8 cellular contexts compared by ENCODE assay signal in genomic region chr9:33924978-33925797, GRCh38.
DNase-seq lines count a peak whose midpoint lies in the region; ATAC-seq, FAIRE-seq and TF ChIP-seq lines count a peak whose summit lies in the region.

No MANE protein-coding gene starts in this region.

- peak; percentile 76 for ATAC-seq in sciatic nerve
- ATAC-seq in HG02981 (IDR thresholded peaks at IDR 0.05; ENCODE audit: unreplicated experiment), result no peak
- ATAC-seq in HG03521 (IDR thresholded peaks at IDR 0.05; ENCODE audit: unreplicated experiment), result no peak

- no peaks in the 10 kb centered on the region for H3K9me3 Mint-ChIP-seq in astrocyte (ENCODE audit: unreplicated experiment)

- H3K4me3 ChIP-seq in astrocyte (ENCODE audit: insufficient read depth, low read depth, low read length), result no peak overlapping the region
- H3K4me3 ChIP-seq in hepatocyte, result no peak overlapping the region

- WGBS in hepatocyte (ENCODE audit: low lambda C conversion rate, missing lambda C conversion rate), result 64% methylated on average over 17 of the region's 17 CpGs

- peaks cover 72% of the 10 kb centered on the region for H4K20me1 ChIP-seq in astrocyte (ENCODE audit: insufficient read depth, low read length)
- H4K20me1 ChIP-seq in hepatocyte (ENCODE audit: insufficient read depth, poor library complexity, severe bottlenecking), result no peaks in the 10 kb centered on the region

- no peaks in the 10 kb centered on the region for H3K27me3 Mint-ChIP-seq in astrocyte (ENCODE audit: low read depth, unreplicated experiment)

- no peak for FAIRE-seq in astrocyte (lab: Jason Lieb, UNC)

- DNase-seq in stimulated activated CD4-positive, alpha-beta T cell treated with anti-CD3 and anti-CD28 coated beads, Interleukin-15, amount 100 ng/mL, for 24 hours, result peak; percentile 35
- DNase-seq in stimulated activated CD4-positive, alpha-beta T cell treated with anti-CD3 and anti-CD28 coated beads, Interleukin-12 subunit alpha, Interleukin-12 subunit beta, amount 100 ng/mL, for 4 hours, result no peak
- DNase-seq in NCI-H1694 (lab: John Stamatoyannopoulos, UW), result peak; percentile 58
- no peak for DNase-seq in astrocyte (ENCODE audit: low read depth)
- peak; percentile 68 for DNase-seq in hepatocyte (ENCODE audit: low spot score)
- no peak for DNase-seq in sciatic nerve (ENCODE audit: low spot score)

- peak overlapping the region; percentile 59 for H3K27ac Mint-ChIP-seq in astrocyte (ENCODE audit: unreplicated experiment)

- H3K27ac ChIP-seq in astrocyte (ENCODE audit: low read depth, low read length), result no peak overlapping the region
- H3K27ac ChIP-seq in hepatocyte, result no peak overlapping the region

- H3K4me2 ChIP-seq in astrocyte (ENCODE audit: low read length) (no peak overlapping the region), hepatocyte (no peak overlapping the region)

- H3K9me2 ChIP-seq in hepatocyte (replicated peaks; ENCODE audit: insufficient read depth), result no peaks in the 10 kb centered on the region

- intact Hi-C loops in sciatic nerve (cut with DNase I), result no loop called here

- no peak overlapping the region for H3K4me3 Mint-ChIP-seq in astrocyte (ENCODE audit: unreplicated experiment)

- peaks cover 46% of the 10 kb centered on the region for H3K36me3 ChIP-seq in astrocyte (ENCODE audit: insufficient read depth, low read length)
- H3K36me3 ChIP-seq in hepatocyte (replicated peaks; ENCODE audit: insufficient read depth, low read depth), result no peaks in the 10 kb centered on the region

- H3K36me3 Mint-ChIP-seq in astrocyte (ENCODE audit: low read depth, unreplicated experiment), result peaks cover 13% of the 10 kb centered on the region

- no peak overlapping the region for H3K9ac ChIP-seq in astrocyte (ENCODE audit: low read length)

- H3K9me3 ChIP-seq in astrocyte (ENCODE audit: insufficient read depth, low read depth, low read length), result no peaks in the 10 kb centered on the region
- no peaks in the 10 kb centered on the region for H3K9me3 ChIP-seq in hepatocyte (ENCODE audit: low read depth)

- H3K4me1 Mint-ChIP-seq in astrocyte (ENCODE audit: low read depth, unreplicated experiment), result peaks cover 3% of the 10 kb centered on the region

- no peak overlapping the region for H2AFZ ChIP-seq in astrocyte (ENCODE audit: low read depth, low read length)
- H2AFZ ChIP-seq in hepatocyte, result no peak overlapping the region

- TF ChIP-seq CTCF in astrocyte (IDR thresholded peaks at IDR 0.05; ENCODE audit: insufficient read depth, low read depth, low read length), result peak; percentile 70
- TF ChIP-seq CTCF in hepatocyte (IDR thresholded peaks at IDR 0.05; ENCODE audit: poor library complexity), result peak; percentile 63

- H3K4me1 ChIP-seq in astrocyte (ENCODE audit: insufficient read depth, low read length), result no peaks in the 10 kb centered on the region
- H3K4me1 ChIP-seq in hepatocyte (ENCODE audit: insufficient read depth), result no peaks in the 10 kb centered on the region

- no peaks in the 10 kb centered on the region for H3K27me3 ChIP-seq in astrocyte (ENCODE audit: insufficient read depth, low read length)
- no peaks in the 10 kb centered on the region for H3K27me3 ChIP-seq in hepatocyte

- H3K79me2 ChIP-seq in astrocyte (ENCODE audit: insufficient read depth, low read length) (no peaks in the 10 kb centered on the region), hepatocyte (peaks cover 13% of the 10 kb centered on the region)

Comparison
In these comparisons a context has a peak if more than half of its experiments do, and no peak if none do; other contexts are left out.
1. DNase-seq: peak in stimulated activated CD4-positive, alpha-beta T cell treated with anti-CD3 and anti-CD28 coated beads, Interleukin-15, amount 100 ng/mL, for 24 hours (single experiment), NCI-H1694 (single experiment) and hepatocyte (single experiment); none in stimulated activated CD4-positive, alpha-beta T cell treated with anti-CD3 and anti-CD28 coated beads, Interleukin-12 subunit alpha, Interleukin-12 subunit beta, amount 100 ng/mL, for 4 hours (single experiment), astrocyte (single experiment) and sciatic nerve (single experiment).